ENCODE assay signal across 8 cellular contexts in the genomic region with DNA sequence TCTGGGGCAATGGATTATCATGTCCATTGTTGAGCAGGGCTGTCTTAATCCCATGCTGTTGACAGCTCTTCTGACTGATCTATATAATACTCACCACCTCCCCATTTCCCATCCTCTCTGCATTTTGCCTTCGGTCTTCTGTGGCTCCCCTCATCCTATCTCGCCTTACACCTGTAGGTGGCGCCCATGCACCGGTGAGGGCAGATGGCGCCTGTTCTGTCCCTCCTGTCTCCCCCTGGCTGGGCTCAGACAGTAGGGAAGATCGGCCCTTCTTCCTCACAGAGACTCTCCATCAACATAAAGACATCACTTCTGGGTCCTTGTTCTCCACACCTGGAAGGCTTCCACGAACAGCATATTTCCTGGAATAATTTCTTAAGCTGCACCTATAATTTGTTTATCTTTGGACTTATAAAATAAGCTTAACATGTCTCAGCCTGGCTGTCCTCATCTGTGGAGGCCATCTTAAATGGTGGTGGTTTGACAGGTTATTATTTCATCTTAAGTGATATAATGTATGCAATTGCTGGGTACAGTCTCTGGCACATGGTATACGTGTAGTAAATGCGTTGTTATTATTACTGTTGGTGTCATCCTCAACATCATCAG. TPM values are rescaled to one million over a fixed set of nuclear protein-coding genes. Genes with fewer than 3 reads are reported as not detected.
DNase-seq lines count a peak whose midpoint lies in the region; ATAC-seq and TF ChIP-seq lines count a peak whose summit lies in the region.

No MANE protein-coding gene starts in this region.

- no peak overlapping the region for H3K27ac Mint-ChIP-seq in GM23338

- no peak for TF ChIP-seq POLR2A in suprapubic skin (IDR thresholded peaks at IDR 0.05)

- no peaks in the 10 kb centered on the region for H4K20me1 ChIP-seq in GM23338 (replicated peaks; ENCODE audit: insufficient read depth)

- peaks cover 13% of the 10 kb centered on the region for H3K9me3 Mint-ChIP-seq in GM23338

- peak; percentile 83 for TF ChIP-seq RAD21 in Ishikawa (IDR thresholded peaks at IDR 0.05; ENCODE audit: low read depth)

- H3K4me3 ChIP-seq in GM23338 (no peak overlapping the region), choroid plexus epithelial cell (ENCODE audit: low read depth, low read length) (no peak overlapping the region), suprapubic skin (no peak overlapping the region)

- no peaks in the 10 kb centered on the region for H3K79me2 ChIP-seq in GM23338 (replicated peaks; ENCODE audit: insufficient read depth)

- no peaks in the 10 kb centered on the region for H3F3A ChIP-seq in GM23338 (replicated peaks; ENCODE audit: low read depth)

- H3K36me3 ChIP-seq in GM23338 (ENCODE audit: insufficient read depth) (no peaks in the 10 kb centered on the region), suprapubic skin (no peaks in the 10 kb centered on the region)

- no peaks in the 10 kb centered on the region for H3K9me2 ChIP-seq in GM23338 (ENCODE audit: insufficient read depth)

- no peaks in the 10 kb centered on the region for H3K27me3 ChIP-seq in GM23338 (ENCODE audit: insufficient read depth)
- H3K27me3 ChIP-seq in suprapubic skin, result no peaks in the 10 kb centered on the region

- TF ChIP-seq EP300 in Ishikawa (IDR thresholded peaks at IDR 0.05; ENCODE audit: borderline replicate concordance) (no peak), suprapubic skin (IDR thresholded peaks at IDR 0.05) (no peak)

- H3K27ac ChIP-seq in GM23338 (ENCODE audit: low read depth), result no peak overlapping the region
- H3K27ac ChIP-seq in suprapubic skin, result no peak overlapping the region

- no peak overlapping the region for H2AFZ ChIP-seq in GM23338

- H3K4me2 ChIP-seq in GM23338, result no peak overlapping the region

- peak; percentile 100 for ATAC-seq in GM23338

- DNase-seq in activated CD4-positive, alpha-beta T cell treated with anti-CD3 and anti-CD28 coated beads for 48 hours, result peak; percentile 69
- no peak for DNase-seq in activated CD4-positive, alpha-beta T cell treated with anti-CD3 and anti-CD28 coated beads, Interleukin-2, amount 50 U/mL, for 4 hours
- DNase-seq in GM23338 (ENCODE audit: low spot score), result peak; percentile 85
- DNase-seq in RPMI8226, result peak; percentile 78
- DNase-seq in choroid plexus epithelial cell (ENCODE audit: low read depth), result peak; percentile 77
- DNase-seq in lung microvascular endothelial cell (ENCODE audit: low read depth in 2 of 2), result peak; percentile 47 to 73
- DNase-seq in suprapubic skin (ENCODE audit: low spot score in 2 of 2), result no peak

- peaks cover 3% of the 10 kb centered on the region for H3K36me3 Mint-ChIP-seq in GM23338 (ENCODE audit: low read depth)

- H3K4me3 Mint-ChIP-seq in GM23338, result no peak overlapping the region

- peak; percentile 96 to 99 for TF ChIP-seq CTCF in GM23338 (conservative IDR thresholded peaks at IDR 0.05; ENCODE audit: low read depth in 2 of 2)
- peak; percentile 100 for TF ChIP-seq CTCF in choroid plexus epithelial cell (conservative IDR thresholded peaks at IDR 0.05; ENCODE audit: low read depth, low read length)
- peak; percentile 13 to 55 for TF ChIP-seq CTCF in suprapubic skin (IDR thresholded peaks at IDR 0.05)

- no peaks in the 10 kb centered on the region for H3K9me3 ChIP-seq in suprapubic skin

- H3K4me1 ChIP-seq in GM23338 (ENCODE audit: insufficient read depth), result peaks cover 6% of the 10 kb centered on the region; the same call in 1 of the 2 replicates
- H3K4me1 ChIP-seq in suprapubic skin, result no peaks in the 10 kb centered on the region

- no peaks in the 10 kb centered on the region for H3K27me3 Mint-ChIP-seq in GM23338 (ENCODE audit: insufficient read depth, low read depth, poor library complexity)

- H3K4me1 Mint-ChIP-seq in GM23338, result peaks cover 2% of the 10 kb centered on the region; the same call in 1 of the 3 replicates

- WGBS in suprapubic skin, result 20% methylated on average over 9 of the region's 9 CpGs

TF ChIP-seq in GM23338, 12 proteins besides CTCF, POLR2A, EP300 and RAD21 (continues in another document):
- TF ChIP-seq ZNF331 (CRISPR knock-in tag; IDR thresholded peaks at IDR 0.05; ENCODE audit: low read depth), result no peak

TF ChIP-seq in Ishikawa, 13 proteins besides CTCF, POLR2A, EP300 and RAD21:
- TF ChIP-seq, protein P1, sequence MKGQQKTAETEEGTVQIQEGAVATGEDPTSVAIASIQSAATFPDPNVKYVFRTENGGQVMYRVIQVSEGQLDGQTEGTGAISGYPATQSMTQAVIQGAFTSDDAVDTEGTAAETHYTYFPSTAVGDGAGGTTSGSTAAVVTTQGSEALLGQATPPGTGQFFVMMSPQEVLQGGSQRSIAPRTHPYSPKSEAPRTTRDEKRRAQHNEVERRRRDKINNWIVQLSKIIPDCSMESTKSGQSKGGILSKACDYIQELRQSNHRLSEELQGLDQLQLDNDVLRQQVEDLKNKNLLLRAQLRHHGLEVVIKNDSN (IDR thresholded peaks at IDR 0.05), result no peak
- no peak for TF ChIP-seq CREB1 (IDR thresholded peaks at IDR 0.05; ENCODE audit: low read depth)
- TF ChIP-seq FOXM1 (IDR thresholded peaks at IDR 0.05; ENCODE audit: borderline replicate concordance, low read depth), result no peak
- no peak for TF ChIP-seq NFIC (IDR thresholded peaks at IDR 0.05)
- no peak for TF ChIP-seq ZBTB7A (IDR thresholded peaks at IDR 0.05; ENCODE audit: low read depth)
- TF ChIP-seq, protein P2, sequence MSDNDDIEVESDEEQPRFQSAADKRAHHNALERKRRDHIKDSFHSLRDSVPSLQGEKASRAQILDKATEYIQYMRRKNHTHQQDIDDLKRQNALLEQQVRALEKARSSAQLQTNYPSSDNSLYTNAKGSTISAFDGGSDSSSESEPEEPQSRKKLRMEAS (IDR thresholded peaks at IDR 0.05), result no peak
- TF ChIP-seq, protein P3, sequence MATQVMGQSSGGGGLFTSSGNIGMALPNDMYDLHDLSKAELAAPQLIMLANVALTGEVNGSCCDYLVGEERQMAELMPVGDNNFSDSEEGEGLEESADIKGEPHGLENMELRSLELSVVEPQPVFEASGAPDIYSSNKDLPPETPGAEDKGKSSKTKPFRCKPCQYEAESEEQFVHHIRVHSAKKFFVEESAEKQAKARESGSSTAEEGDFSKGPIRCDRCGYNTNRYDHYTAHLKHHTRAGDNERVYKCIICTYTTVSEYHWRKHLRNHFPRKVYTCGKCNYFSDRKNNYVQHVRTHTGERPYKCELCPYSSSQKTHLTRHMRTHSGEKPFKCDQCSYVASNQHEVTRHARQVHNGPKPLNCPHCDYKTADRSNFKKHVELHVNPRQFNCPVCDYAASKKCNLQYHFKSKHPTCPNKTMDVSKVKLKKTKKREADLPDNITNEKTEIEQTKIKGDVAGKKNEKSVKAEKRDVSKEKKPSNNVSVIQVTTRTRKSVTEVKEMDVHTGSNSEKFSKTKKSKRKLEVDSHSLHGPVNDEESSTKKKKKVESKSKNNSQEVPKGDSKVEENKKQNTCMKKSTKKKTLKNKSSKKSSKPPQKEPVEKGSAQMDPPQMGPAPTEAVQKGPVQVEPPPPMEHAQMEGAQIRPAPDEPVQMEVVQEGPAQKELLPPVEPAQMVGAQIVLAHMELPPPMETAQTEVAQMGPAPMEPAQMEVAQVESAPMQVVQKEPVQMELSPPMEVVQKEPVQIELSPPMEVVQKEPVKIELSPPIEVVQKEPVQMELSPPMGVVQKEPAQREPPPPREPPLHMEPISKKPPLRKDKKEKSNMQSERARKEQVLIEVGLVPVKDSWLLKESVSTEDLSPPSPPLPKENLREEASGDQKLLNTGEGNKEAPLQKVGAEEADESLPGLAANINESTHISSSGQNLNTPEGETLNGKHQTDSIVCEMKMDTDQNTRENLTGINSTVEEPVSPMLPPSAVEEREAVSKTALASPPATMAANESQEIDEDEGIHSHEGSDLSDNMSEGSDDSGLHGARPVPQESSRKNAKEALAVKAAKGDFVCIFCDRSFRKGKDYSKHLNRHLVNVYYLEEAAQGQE (IDR thresholded peaks at IDR 0.05; ENCODE audit: low read depth), result no peak
- no peak for TF ChIP-seq TAF1 (IDR thresholded peaks at IDR 0.05; ENCODE audit: low read depth)
- no peak for TF ChIP-seq YY1 (IDR thresholded peaks at IDR 0.05; ENCODE audit: low read depth)
- no peak for TF ChIP-seq TCF12 (IDR thresholded peaks at IDR 0.05; ENCODE audit: low read depth)
- no peak for TF ChIP-seq CEBPB (IDR thresholded peaks at IDR 0.05)
- no peak for TF ChIP-seq TEAD4 (IDR thresholded peaks at IDR 0.05)
- no peak for TF ChIP-seq EGR1 (IDR thresholded peaks at IDR 0.05)

RNA-seq across cellular contexts. Expression of a gene that starts 10.9 kb away (rescaled TPM):
- total RNA-seq in GM23338 (2014; rRNA removed; shearing (Covaris generic)), result 0.31 and 1.0 TPM in 2 replicates
- polyA plus RNA-seq in GM23338 (2016; fragmentation: Nextera tagmentation; extraction: Ambion mirVana), result not detected in 2 replicates
- under 0.01 TPM in 2 replicates for total RNA-seq in lung microvascular endothelial cell
- 1 to 10 TPM; 1.2 to 4.1 (median 1.6) TPM for total RNA-seq in suprapubic skin

Comparison
In these comparisons a context has a peak if more than half of its experiments do, and no peak if none do; other contexts are left out.
1. DNase-seq: peak in activated CD4-positive, alpha-beta T cell treated with anti-CD3 and anti-CD28 coated beads for 48 hours (single experiment), GM23338 (single experiment), RPMI8226 (single experiment), choroid plexus epithelial cell (single experiment) and lung microvascular endothelial cell (2 of 2); none in activated CD4-positive, alpha-beta T cell treated with anti-CD3 and anti-CD28 coated beads, Interleukin-2, amount 50 U/mL, for 4 hours (0 of 2) and suprapubic skin (0 of 2).
2. CTCF ChIP-seq: peak in every context shown above with its lines; median percentile 100 in choroid plexus epithelial cell; 98 in GM23338; 34 in suprapubic skin.